Comparison of ENCODE assay signal across 8 cellular contexts in genomic region chr22:50508897-50509296, GRCh38. TPM values are rescaled to one million over a fixed set of nuclear protein-coding genes. Genes with fewer than 3 reads are reported as not detected.
DNase-seq lines count a peak whose midpoint lies in the region; ATAC-seq and TF ChIP-seq lines count a peak whose summit lies in the region.

No MANE protein-coding gene starts in this region.

- no peaks in the 10 kb centered on the region for H3K9me3 ChIP-seq in BE2C

- peak overlapping the region; percentile 93 for H3K4me3 Mint-ChIP-seq in dendritic cell treated with granulocyte-macrophage colony-stimulating factor and Interleukin-4, amounts not matched to agents 40 ng/mL and 50 ng/mL, for 4 days
- peak overlapping the region; percentile 87 to 96 (median 95) for H3K4me3 Mint-ChIP-seq in nephron

- TF ChIP-seq CTCF in BE2C (IDR thresholded peaks at IDR 0.05; ENCODE audit: low read depth, low read length) (no peak), LNCaP clone FGC (IDR thresholded peaks at IDR 0.05; ENCODE audit: control insufficient read depth, extremely low read depth, insufficient read depth) (no peak), nephron (IDR thresholded peaks at IDR 0.05; ENCODE audit: unreplicated experiment in 3 of 3) (no peak)

- H3K4me1 Mint-ChIP-seq in dendritic cell treated with granulocyte-macrophage colony-stimulating factor and Interleukin-4, amounts not matched to agents 40 ng/mL and 50 ng/mL, for 4 days (ENCODE audit: low read depth), result peaks cover 35% of the 10 kb centered on the region
- H3K4me1 Mint-ChIP-seq in nephron, result peaks cover 12% of the 10 kb centered on the region

- H3K4me1 ChIP-seq in BE2C, result no peaks in the 10 kb centered on the region

- no peaks in the 10 kb centered on the region for H3K27me3 Mint-ChIP-seq in dendritic cell treated with granulocyte-macrophage colony-stimulating factor and Interleukin-4, amounts not matched to agents 40 ng/mL and 50 ng/mL, for 4 days
- no peaks in the 10 kb centered on the region for H3K27me3 Mint-ChIP-seq in nephron (ENCODE audit: low read depth)

- ATAC-seq in GM21717 (IDR thresholded peaks at IDR 0.05; ENCODE audit: unreplicated experiment), result no peak

- intact Hi-C loops in dendritic cell treated with granulocyte-macrophage colony-stimulating factor and Interleukin-4, amounts not matched to agents 40 ng/mL and 50 ng/mL, for 4 days (cut with micrococcal nuclease), result loop anchor here (2.0 to 5.0 kb wide), 2 partner anchors 54 to 73 kb away; partner anchors contain the start of genes CHKB and SYCE3

- DNase-seq in BE2C (no peak), LNCaP clone FGC (ENCODE audit: low read depth) (no peak), NCI-H1048 (lab: John Stamatoyannopoulos, UW) (no peak), AML-193 (lab: John Stamatoyannopoulos, UW) (no peak), epidermal melanocyte (ENCODE audit: insufficient read length, low spot score) (no peak)

- H3K27ac Mint-ChIP-seq in dendritic cell treated with granulocyte-macrophage colony-stimulating factor and Interleukin-4, amounts not matched to agents 40 ng/mL and 50 ng/mL, for 4 days, result peak overlapping the region; percentile 96
- H3K27ac Mint-ChIP-seq in nephron, result peak overlapping the region; percentile 81 to 96 (median 91)

- peak overlapping the region; percentile 94 for H3K4me3 ChIP-seq in BE2C (ENCODE audit: low read depth, low read length)
- peak overlapping the region; percentile 70 for H3K4me3 ChIP-seq in LNCaP clone FGC (ENCODE audit: low read depth, low read length)

- H3K27me3 ChIP-seq in BE2C, result no peaks in the 10 kb centered on the region

- no peaks in the 10 kb centered on the region for H3K9me3 Mint-ChIP-seq in dendritic cell treated with granulocyte-macrophage colony-stimulating factor and Interleukin-4, amounts not matched to agents 40 ng/mL and 50 ng/mL, for 4 days
- no peaks in the 10 kb centered on the region for H3K9me3 Mint-ChIP-seq in nephron

- peaks cover 49% of the 10 kb centered on the region for H3K36me3 Mint-ChIP-seq in dendritic cell treated with granulocyte-macrophage colony-stimulating factor and Interleukin-4, amounts not matched to agents 40 ng/mL and 50 ng/mL, for 4 days (ENCODE audit: low read depth)
- H3K36me3 Mint-ChIP-seq in nephron (ENCODE audit: low read depth), result peaks cover 5% of the 10 kb centered on the region

- H3K36me3 ChIP-seq in BE2C, result peaks cover 36% of the 10 kb centered on the region

RNA-seq across cellular contexts. Expression of gene NCAPH2, which starts 0.9 kb away (rescaled TPM):
- 201 TPM for polyA plus RNA-seq in BE2C (2012; ENCODE audit: insufficient read depth, insufficient read length, low read depth)

RNA-seq across cellular contexts. Expression of gene LMF2, which starts 1.4 kb away (rescaled TPM):
- polyA plus RNA-seq in BE2C (2012; ENCODE audit: insufficient read depth, insufficient read length, low read depth), result 126 TPM

RNA-seq across cellular contexts. Expression of gene SCO2, which starts 16.5 kb away (rescaled TPM):
- polyA plus RNA-seq in BE2C (2012; ENCODE audit: insufficient read depth, insufficient read length, low read depth), result 8.2 TPM

RNA-seq across cellular contexts. Expression of gene TYMP, which starts 20.9 kb away (rescaled TPM):
- polyA plus RNA-seq in BE2C (2012; ENCODE audit: insufficient read depth, insufficient read length, low read depth), result 5.2 TPM

RNA-seq across cellular contexts. Expression of gene MIOX, which starts 22.2 kb away (rescaled TPM):
- 0.48 TPM for polyA plus RNA-seq in BE2C (2012; ENCODE audit: insufficient read depth, insufficient read length, low read depth)
